In the genomic region with DNA sequence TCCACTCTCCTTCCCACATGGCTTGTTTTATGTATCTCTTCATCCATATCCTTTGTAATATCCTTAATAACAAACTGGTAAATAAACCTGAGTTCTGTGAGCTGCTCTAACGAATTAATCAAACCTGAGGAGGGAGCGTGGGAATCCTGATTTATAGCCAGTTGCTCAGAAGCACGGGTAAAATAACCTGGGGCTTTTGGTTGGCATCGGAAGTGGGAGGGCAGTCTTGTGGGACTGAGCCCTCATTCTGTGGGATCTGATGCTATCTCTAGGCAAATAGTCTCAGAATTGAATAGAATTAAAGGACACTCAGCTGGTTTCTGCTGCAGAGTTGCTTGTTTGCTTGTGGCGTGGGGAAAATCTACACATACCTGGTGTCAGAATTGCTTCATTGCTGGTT, we compare ENCODE assay signal across 13 cellular contexts. TPM values are rescaled to one million over a fixed set of nuclear protein-coding genes. Genes with fewer than 3 reads are reported as not detected.
DNase-seq lines count a peak whose midpoint lies in the region; TF ChIP-seq lines count a peak whose summit lies in the region.
"Had no signal": no experiment of that assay in that cellular context is flagged by ENCODE, and none has a peak within 500 bp of the region (broad histone marks: within the 10 kb centered on the region; RNA-seq: fewer than 3 reads in every experiment).

No MANE protein-coding gene starts in this region.

- no peak overlapping the region for H3K4me3 Mint-ChIP-seq in activated naive CD4-positive, alpha-beta T cell treated with anti-CD3 and anti-CD28 coated beads, Interleukin-2, amount 50 U/mL, for 24 hours
- H3K4me3 Mint-ChIP-seq: CD14-positive monocyte had no signal

- DNase-seq in activated naive CD4-positive, alpha-beta T cell treated with anti-CD3 and anti-CD28 coated beads, Interleukin-2, amount 50 U/mL, for 16 hours: no peak
- DNase-seq in NCI-H526 (lab: John Stamatoyannopoulos, UW) (peak; percentile 48 to 63), epithelial cell of prostate (ENCODE audit: low read depth, low spot score) (peak; percentile 22), renal cortical epithelial cell (ENCODE audit: low read depth) (peak; percentile 70), stomach (no peak), MG63 (no peak), NCI-H2029 (lab: John Stamatoyannopoulos, UW) (no peak)
- DNase-seq: GF-D8 had no signal

- H3K4me1 ChIP-seq in stomach: peaks cover 0 to 4% (median under 1%) of the 10 kb centered on the region in 4 donors
- H3K4me1 ChIP-seq: HAP-1 had no signal

- peak overlapping the region; percentile 31 for H3K27ac Mint-ChIP-seq in activated naive CD4-positive, alpha-beta T cell treated with anti-CD3 and anti-CD28 coated beads, Interleukin-2, amount 50 U/mL, for 24 hours
- H3K27ac Mint-ChIP-seq: CD14-positive monocyte had no signal

- intact Hi-C loops in stomach (cut with DNase I; ENCODE audit: low total_unique reads): loop anchor here (5.0 kb wide), 1 partner anchor 63 kb away; no protein-coding TSS in a partner anchor

- H3K27ac ChIP-seq in epithelial cell of prostate: peak overlapping the region; percentile 23
- H3K27ac ChIP-seq in stomach: no peak overlapping the region
- H3K27ac ChIP-seq: 22Rv1 had no signal

- TF ChIP-seq EP300 in stomach (IDR thresholded peaks at IDR 0.05): no peak

- peaks cover 59% of the 10 kb centered on the region for H3K4me1 Mint-ChIP-seq in activated naive CD4-positive, alpha-beta T cell treated with anti-CD3 and anti-CD28 coated beads, Interleukin-2, amount 50 U/mL, for 24 hours

- H3K4me3 ChIP-seq in stomach: no peak overlapping the region
- no peak overlapping the region for H3K4me3 ChIP-seq in MG63
- H3K4me3 ChIP-seq: HAP-1 had no signal

- no peak for TF ChIP-seq CTCF in stomach (IDR thresholded peaks at IDR 0.05)

- H3K27me3 ChIP-seq in stomach (no peaks in the 10 kb centered on the region), MG63 (peaks cover 17% of the 10 kb centered on the region; the same call in 1 of the 2 replicates)

- no peaks in the 10 kb centered on the region for H3K36me3 ChIP-seq in stomach
- no peaks in the 10 kb centered on the region for H3K36me3 ChIP-seq in MG63
- H3K36me3 ChIP-seq: HAP-1 had no signal

- 83 to 92% (median 87%) methylated on average over 5 of the region's 5 CpGs for WGBS in stomach, 5 donors

- no peaks in the 10 kb centered on the region for H3K9me3 ChIP-seq in stomach
- H3K9me3 ChIP-seq in MG63: no peaks in the 10 kb centered on the region
- H3K9me3 ChIP-seq: HAP-1 had no signal

- no peak for TF ChIP-seq POLR2A in stomach (IDR thresholded peaks at IDR 0.05)

- no peaks in the 10 kb centered on the region for H3K27me3 Mint-ChIP-seq in activated naive CD4-positive, alpha-beta T cell treated with anti-CD3 and anti-CD28 coated beads, Interleukin-2, amount 50 U/mL, for 24 hours

- H3K9me3 Mint-ChIP-seq in activated naive CD4-positive, alpha-beta T cell treated with anti-CD3 and anti-CD28 coated beads, Interleukin-2, amount 50 U/mL, for 24 hours: no peaks in the 10 kb centered on the region

- no peaks in the 10 kb centered on the region for H3K36me3 Mint-ChIP-seq in activated naive CD4-positive, alpha-beta T cell treated with anti-CD3 and anti-CD28 coated beads, Interleukin-2, amount 50 U/mL, for 24 hours
- H3K36me3 Mint-ChIP-seq: CD14-positive monocyte had no signal

RNA-seq across cellular contexts. Expression of gene LDHB, which starts 17.5 kb away (rescaled TPM):
- 902 and 2,308 TPM in 2 replicates for total RNA-seq in renal cortical epithelial cell
- total RNA-seq in stomach: 100 to 1,000 TPM in 4 of 5 donors, 10 to 100 TPM in 1; 94.5 to 445 (median 272) TPM
- polyA plus RNA-seq in stomach: 100 to 1,000 TPM; 325 to 523 (median 491) TPM
- 2,316 and 2,927 TPM in 2 replicates for total RNA-seq in MG63 (2014; rRNA removed; shearing (Covaris generic); ENCODE audit: low replicate concordance)
- total RNA-seq: HepG2 had no signal

Comparison
In these comparisons a context has a peak if more than half of its experiments do, and no peak if none do; other contexts are left out.
1. DNase-seq: peak in NCI-H526 (2 of 2), epithelial cell of prostate (single experiment) and renal cortical epithelial cell (single experiment); none in activated naive CD4-positive, alpha-beta T cell treated with anti-CD3 and anti-CD28 coated beads, Interleukin-2, amount 50 U/mL, for 16 hours (single experiment), stomach (single experiment), MG63 (single experiment) and NCI-H2029 (single experiment).